ENCODE assay signal across 8 cellular contexts in genomic region chr14:22981090-22982012, GRCh38. TPM values are rescaled to one million over a fixed set of nuclear protein-coding genes. Genes with fewer than 3 reads are reported as not detected.
DNase-seq lines count a peak whose midpoint lies in the region; ATAC-seq, FAIRE-seq and TF ChIP-seq lines count a peak whose summit lies in the region.

No MANE protein-coding gene starts in this region.

- TSS peak; percentile 69 for BruUV-seq in PC-9 (replicated peaks; lab: Mats Ljungman, UMichigan)

- peak overlapping the region; percentile 88 for H2AFZ ChIP-seq in PC-9

- no peak for ATAC-seq in mucosa of descending colon
- no peak for ATAC-seq in GM21619 (IDR thresholded peaks at IDR 0.05; ENCODE audit: unreplicated experiment)

- DNase-seq in COLO668 (lab: John Stamatoyannopoulos, UW; ENCODE audit: unreplicated experiment), result peak; percentile 7
- no peak for DNase-seq in PC-9
- peak in 1 of 3 donors; percentile 43 for DNase-seq in mucosa of descending colon
- no peak for DNase-seq in SIG-M5 treated with dmso at 0.1 percent for 504 hours (lab: John Stamatoyannopoulos, UW; ENCODE audit: unreplicated experiment)
- DNase-seq in D721Med (ENCODE audit: insufficient read length, low spot score), result no peak
- no peak for DNase-seq in cerebellum (ENCODE audit: low spot score)

- intact Hi-C loops in PC-9 (cut with micrococcal nuclease; ENCODE audit: unreplicated experiment) (loop anchor here (2.0 kb wide), 2 partner anchors 51 to 425 kb away; no protein-coding TSS in a partner anchor), mucosa of descending colon (cut with DNase I, micrococcal nuclease) (no loop called here)

- WGBS in ectodermal cell, 2 experiments, result 0 to 1% methylated on average over 91 of the region's 91 CpGs

- no peak for TF ChIP-seq CTCF in PC-9 (conservative IDR thresholded peaks at IDR 0.05)
- no peak for TF ChIP-seq CTCF in mucosa of descending colon (IDR thresholded peaks at IDR 0.05)
- TF ChIP-seq CTCF in D721Med (IDR thresholded peaks at IDR 0.05; ENCODE audit: insufficient read depth, missing control alignments), result no peak

- POLR2A ChIA-PET in PC-9 (lab: Charles Lee; ENCODE audit: unreplicated experiment), result no interaction called here

- H3K36me3 ChIP-seq in PC-9 (ENCODE audit: low read depth) (no peaks in the 10 kb centered on the region), ectodermal cell (ENCODE audit: control insufficient read depth, insufficient read depth, low read length) (peaks cover 17% of the 10 kb centered on the region), mucosa of descending colon (ENCODE audit: low read depth) (no peaks in the 10 kb centered on the region)

- peak overlapping the region; percentile 88 for H3K4me2 ChIP-seq in PC-9

- peaks cover 26% of the 10 kb centered on the region for H3K79me2 ChIP-seq in PC-9 (ENCODE audit: low read depth)

- CTCF ChIA-PET in PC-9 (lab: Charles Lee), result interaction anchor here (0.6 to 1.7 kb wide), 4 partner anchors 40 to 96 kb away, joined by 3 to 9 read pairs (median 5); partner anchors contain the start of gene CDH24

- H3K27ac ChIP-seq in PC-9 (peak overlapping the region; percentile 13; the same call in 1 of the 2 replicates), ectodermal cell (ENCODE audit: insufficient read depth, low read depth, low read length, poor library complexity, severe bottlenecking) (peak overlapping the region; percentile 53)

- H3K4me1 ChIP-seq in PC-9 (replicated peaks; ENCODE audit: insufficient read depth) (peaks cover 45% of the 10 kb centered on the region), ectodermal cell (ENCODE audit: control insufficient read depth, insufficient read depth, low read length) (peaks cover 26% of the 10 kb centered on the region), mucosa of descending colon (ENCODE audit: low read depth) (peaks cover 39% of the 10 kb centered on the region)

- H4K20me1 ChIP-seq in PC-9 (ENCODE audit: insufficient read depth), result no peaks in the 10 kb centered on the region

- H3K9me3 ChIP-seq in PC-9 (ENCODE audit: insufficient read depth, low read depth) (no peaks in the 10 kb centered on the region), ectodermal cell (ENCODE audit: control insufficient read depth, low read length) (no peaks in the 10 kb centered on the region), mucosa of descending colon (no peaks in the 10 kb centered on the region)

- no peak for FAIRE-seq in D721Med (lab: Jason Lieb, UNC)

- H3K9me2 ChIP-seq in PC-9 (ENCODE audit: insufficient read depth), result no peaks in the 10 kb centered on the region

- H3K27me3 ChIP-seq in PC-9 (ENCODE audit: insufficient read depth, low read depth) (no peaks in the 10 kb centered on the region), ectodermal cell (ENCODE audit: control insufficient read depth, insufficient read depth, low read length, poor library complexity, severe bottlenecking) (no peaks in the 10 kb centered on the region)

- peak overlapping the region; percentile 72 for H3K4me3 ChIP-seq in PC-9
- H3K4me3 ChIP-seq in ectodermal cell (ENCODE audit: insufficient read depth, low read depth, low read length), result peak overlapping the region; percentile 98
- H3K4me3 ChIP-seq in mucosa of descending colon, result peak overlapping the region; percentile 26

- H3F3A ChIP-seq in PC-9 (ENCODE audit: insufficient read depth, low read depth), result peaks cover 34% of the 10 kb centered on the region

RNA-seq across cellular contexts. Expression of gene AJUBA, which starts 1.0 kb away (rescaled TPM):
- total RNA-seq in PC-9 (2021), result 37.4 and 42.6 TPM in 2 replicates
- polyA plus RNA-seq in ectodermal cell (2013, experiment 1 of 4), result 121 TPM
- polyA plus RNA-seq in ectodermal cell (2013, experiment 2 of 4), result 139 TPM
- polyA plus RNA-seq in ectodermal cell (2013, experiment 3 of 4), result 91.1 TPM
- polyA plus RNA-seq in ectodermal cell (2013, experiment 4 of 4), result 103 TPM
- total RNA-seq in mucosa of descending colon, result 1 to 10 TPM; 1.5 to 4.7 (median 2.3) TPM
- total RNA-seq in cerebellum, result 7.4 TPM

RNA-seq across cellular contexts. Expression of gene HAUS4, which starts 24.5 kb away (rescaled TPM):
- total RNA-seq in PC-9 (2021) (23.1 and 36.0 TPM in 2 replicates), mucosa of descending colon (10 to 100 TPM; 34.0 to 42.8 (median 41.4) TPM), cerebellum (25.0 TPM)
- 85.3 TPM for polyA plus RNA-seq in ectodermal cell (2013, experiment 1 of 4)
- polyA plus RNA-seq in ectodermal cell (2013, experiment 2 of 4), result 76.6 TPM
- 87.7 TPM for polyA plus RNA-seq in ectodermal cell (2013, experiment 3 of 4)
- 95.6 TPM for polyA plus RNA-seq in ectodermal cell (2013, experiment 4 of 4)

RNA-seq across cellular contexts. Expression of gene C14orf93, which starts 28.6 kb away (rescaled TPM):
- 13.3 and 13.9 TPM in 2 replicates for total RNA-seq in PC-9 (2021)
- 12.5 TPM for polyA plus RNA-seq in ectodermal cell (2013, experiment 1 of 4)
- 10.1 TPM for polyA plus RNA-seq in ectodermal cell (2013, experiment 2 of 4)
- polyA plus RNA-seq in ectodermal cell (2013, experiment 3 of 4), result 9.4 TPM
- 11.8 TPM for polyA plus RNA-seq in ectodermal cell (2013, experiment 4 of 4)
- 10 to 100 TPM; 11.0 to 16.3 (median 11.8) TPM for total RNA-seq in mucosa of descending colon
- total RNA-seq in cerebellum, result 5.2 TPM

RNA-seq across cellular contexts. Expression of gene PRMT5, which starts 52.2 kb away (rescaled TPM):
- total RNA-seq in PC-9 (2021), result 58.6 and 73.2 TPM in 2 replicates
- 155 TPM for polyA plus RNA-seq in ectodermal cell (2013, experiment 1 of 4)
- polyA plus RNA-seq in ectodermal cell (2013, experiment 2 of 4), result 152 TPM
- 117 TPM for polyA plus RNA-seq in ectodermal cell (2013, experiment 3 of 4)
- polyA plus RNA-seq in ectodermal cell (2013, experiment 4 of 4), result 120 TPM
- 10 to 100 TPM; 47.7 to 55.1 (median 50.2) TPM for total RNA-seq in mucosa of descending colon
- total RNA-seq in cerebellum, result 48.2 TPM

RNA-seq across cellular contexts. Expression of gene PSMB5, which starts 53.3 kb away (rescaled TPM):
- total RNA-seq in PC-9 (2021), result 122 and 146 TPM in 2 replicates
- polyA plus RNA-seq in ectodermal cell (2013, experiment 1 of 4), result 221 TPM
- polyA plus RNA-seq in ectodermal cell (2013, experiment 2 of 4), result 233 TPM
- polyA plus RNA-seq in ectodermal cell (2013, experiment 3 of 4), result 176 TPM
- polyA plus RNA-seq in ectodermal cell (2013, experiment 4 of 4), result 173 TPM
- 10 to 100 TPM; 54.4 to 94.3 (median 92.5) TPM for total RNA-seq in mucosa of descending colon
- total RNA-seq in cerebellum, result 74.6 TPM

Comparison
In these comparisons a context has a peak if more than half of its experiments do, and no peak if none do; other contexts are left out.
1. H3K4me3 ChIP-seq: peak in every context shown above with its lines; median percentile 98 in ectodermal cell; 72 in PC-9; 26 in mucosa of descending colon.